In the genomic region with DNA sequence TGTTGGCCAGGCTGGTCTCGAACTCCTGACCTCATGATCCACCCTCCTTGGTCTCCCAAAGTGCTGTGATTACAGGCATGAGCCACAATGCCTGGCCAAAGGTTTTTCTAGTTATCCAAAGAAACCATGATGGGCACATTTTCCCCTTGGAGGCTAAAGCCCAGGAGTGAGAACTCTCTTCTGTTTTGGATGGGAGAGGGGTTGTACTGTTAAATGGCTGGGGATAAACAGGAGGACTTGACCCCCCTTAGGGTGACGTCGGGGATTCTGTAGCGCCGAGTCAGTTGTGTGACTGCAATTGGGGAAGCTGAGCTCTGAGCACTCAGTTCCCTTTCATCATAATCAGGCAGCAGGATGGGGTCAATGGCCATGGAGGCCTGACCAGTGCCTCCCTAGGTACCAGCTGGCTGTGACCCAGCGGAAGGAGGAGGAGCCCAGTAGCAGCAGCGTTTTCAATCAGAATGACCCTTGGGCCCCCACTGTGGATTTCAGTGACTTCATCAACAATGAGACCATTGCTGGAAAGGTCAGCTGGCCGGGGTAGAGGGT, we compare ENCODE assay signal across 17 cellular contexts. TPM values are rescaled to one million over a fixed set of nuclear protein-coding genes. Genes with fewer than 3 reads are reported as not detected.
DNase-seq lines count a peak whose midpoint lies in the region; ATAC-seq and TF ChIP-seq lines count a peak whose summit lies in the region.
"Had no signal": no experiment of that assay in that cellular context is flagged by ENCODE, and none has a peak within 500 bp of the region (broad histone marks: within the 10 kb centered on the region; RNA-seq: fewer than 3 reads in every experiment).

No MANE protein-coding gene starts in this region.

- no peak overlapping the region for H3K27ac Mint-ChIP-seq in activated naive CD4-positive, alpha-beta T cell treated with anti-CD3 and anti-CD28 coated beads, Interleukin-2, amount 10 ng/mL, durations not matched to agents 7 days and 5 days
- H3K27ac Mint-ChIP-seq: B cell; CD8-positive, alpha-beta memory T cell had no signal

- H3K9me3 Mint-ChIP-seq in activated naive CD4-positive, alpha-beta T cell treated with anti-CD3 and anti-CD28 coated beads, Interleukin-2, amount 10 ng/mL, durations not matched to agents 7 days and 5 days = no peaks in the 10 kb centered on the region
- H3K9me3 Mint-ChIP-seq: CD8-positive, alpha-beta memory T cell had no signal

- CTCF ChIA-PET in activated naive CD4-positive, alpha-beta T cell treated with anti-CD3 and anti-CD28 coated beads, Interleukin-2, amount 10 ng/mL, durations not matched to agents 7 days and 5 days (lab: Charles Lee) = interaction anchor here (1.0 kb wide), 1 partner anchor 31 kb away, joined by 3 read pairs; the partner anchor contains the start of gene BECN1

- no peaks in the 10 kb centered on the region for H3K27me3 ChIP-seq in gastroesophageal sphincter
- H3K27me3 ChIP-seq in lower lobe of right lung (ENCODE audit: low read depth) = no peaks in the 10 kb centered on the region
- no peaks in the 10 kb centered on the region for H3K27me3 ChIP-seq in upper lobe of right lung

- no peak for TF ChIP-seq EP300 in gastroesophageal sphincter (IDR thresholded peaks at IDR 0.05)

- intact Hi-C loops in lower lobe of right lung (cut with DNase I) (no loop called here), sciatic nerve (cut with DNase I) (no loop called here), upper lobe of right lung (cut with DNase I) (no loop called here)

- DNase-seq in lower lobe of right lung = no peak
- peak; percentile 47 for DNase-seq in sciatic nerve (ENCODE audit: low spot score)
- peak; percentile 54 for DNase-seq in upper lobe of right lung
- no peak for DNase-seq in C1 segment of cervical spinal cord (lab: John Stamatoyannopoulos, UW)
- no peak for DNase-seq in activated naive CD4-positive, alpha-beta T cell treated with anti-CD3 and anti-CD28 coated beads, Interleukin-2, amount 10 ng/mL, durations not matched to agents 7 days and 5 days
- DNase-seq: CD8-positive, alpha-beta memory T cell; NCI-H1092 treated with DMSO at 0.1 percent for 48 hours; NCI-H187; NCI-H226; NCI-H524 treated with DMSO at 0.1 percent for 48 hours had no signal

- H3K4me3 Mint-ChIP-seq in activated naive CD4-positive, alpha-beta T cell treated with anti-CD3 and anti-CD28 coated beads, Interleukin-2, amount 10 ng/mL, durations not matched to agents 7 days and 5 days = no peak overlapping the region
- H3K4me3 Mint-ChIP-seq: B cell; CD8-positive, alpha-beta memory T cell had no signal

- peak overlapping the region in 3 of 4 donors; percentile 76 to 85 (median 83) for H3K27ac ChIP-seq in gastroesophageal sphincter
- peak overlapping the region; percentile 61 for H3K27ac ChIP-seq in lower lobe of right lung
- H3K27ac ChIP-seq in upper lobe of right lung = peak overlapping the region; percentile 58

- no peak for TF ChIP-seq POLR2A in gastroesophageal sphincter (IDR thresholded peaks at IDR 0.05)

- H3K4me1 ChIP-seq in gastroesophageal sphincter (peaks cover 0 to 64% (median 18%) of the 10 kb centered on the region in 3 donors), lower lobe of right lung (peaks cover 23% of the 10 kb centered on the region), upper lobe of right lung (peaks cover 4% of the 10 kb centered on the region)

- H3K9me3 ChIP-seq in gastroesophageal sphincter (no peaks in the 10 kb centered on the region), lower lobe of right lung (no peaks in the 10 kb centered on the region), upper lobe of right lung (no peaks in the 10 kb centered on the region)

- H3K4me3 ChIP-seq in gastroesophageal sphincter = peak overlapping the region in 1 of 2 donors; percentile 61
- peak overlapping the region; percentile 52 for H3K4me3 ChIP-seq in lower lobe of right lung
- peak overlapping the region; percentile 53 for H3K4me3 ChIP-seq in upper lobe of right lung

- no peaks in the 10 kb centered on the region for H3K36me3 Mint-ChIP-seq in activated naive CD4-positive, alpha-beta T cell treated with anti-CD3 and anti-CD28 coated beads, Interleukin-2, amount 10 ng/mL, durations not matched to agents 7 days and 5 days
- H3K36me3 Mint-ChIP-seq: CD8-positive, alpha-beta memory T cell had no signal

- peaks cover 6% of the 10 kb centered on the region for H3K27me3 Mint-ChIP-seq in activated naive CD4-positive, alpha-beta T cell treated with anti-CD3 and anti-CD28 coated beads, Interleukin-2, amount 10 ng/mL, durations not matched to agents 7 days and 5 days
- H3K27me3 Mint-ChIP-seq: B cell had no signal

- no peak for TF ChIP-seq CTCF in gastroesophageal sphincter (IDR thresholded peaks at IDR 0.05)
- TF ChIP-seq CTCF in lower lobe of right lung (IDR thresholded peaks at IDR 0.05) = no peak
- no peak for TF ChIP-seq CTCF in upper lobe of right lung (IDR thresholded peaks at IDR 0.05)

- 36% methylated on average over 7 of the region's 8 CpGs; no CpG with 5 or more reads in 1 of the 2 donors for WGBS in gastroesophageal sphincter (ENCODE audit: low coverage in 1 of 2), 2 donors

- H3K36me3 ChIP-seq in gastroesophageal sphincter = peaks cover 0 to 18% of the 10 kb centered on the region in 2 donors
- no peaks in the 10 kb centered on the region for H3K36me3 ChIP-seq in lower lobe of right lung
- H3K36me3 ChIP-seq in upper lobe of right lung = no peaks in the 10 kb centered on the region

- H3K4me1 Mint-ChIP-seq in activated naive CD4-positive, alpha-beta T cell treated with anti-CD3 and anti-CD28 coated beads, Interleukin-2, amount 10 ng/mL, durations not matched to agents 7 days and 5 days = no peaks in the 10 kb centered on the region
- H3K4me1 Mint-ChIP-seq: B cell; CD8-positive, alpha-beta memory T cell had no signal

- ATAC-seq in gastroesophageal sphincter (no peak), lower lobe of right lung (peak; percentile 30 to 54), sciatic nerve (no peak), upper lobe of right lung (peak; percentile 50), HG03196 (IDR thresholded peaks at IDR 0.05; ENCODE audit: unreplicated experiment) (no peak)
- ATAC-seq: Panc1 had no signal

RNA-seq across cellular contexts. Expression of gene AOC3, which starts 4.1 kb away (rescaled TPM):
- total RNA-seq in gastroesophageal sphincter (100 to 1,000 TPM in 2 of 4 donors, 10 to 100 TPM in 2; 48.3 to 196 (median 108) TPM), lower lobe of right lung (160 TPM), sciatic nerve (61.7 TPM), upper lobe of right lung (235 TPM)

RNA-seq across cellular contexts. Expression of gene AOC2, which starts 10.7 kb away (rescaled TPM):
- 1 to 10 TPM in 3 of 4 donors, under 1 TPM in 1; 0.81 to 1.7 (median 1.4) TPM for total RNA-seq in gastroesophageal sphincter
- total RNA-seq in lower lobe of right lung = 2.1 TPM
- 1.6 TPM for total RNA-seq in sciatic nerve
- 2.0 TPM for total RNA-seq in upper lobe of right lung

RNA-seq across cellular contexts. Expression of gene PSME3, which starts 21.9 kb away (rescaled TPM):
- total RNA-seq in gastroesophageal sphincter = 100 to 1,000 TPM in 1 of 4 donors, 10 to 100 TPM in 3; 60.7 to 109 (median 82.0) TPM
- total RNA-seq in lower lobe of right lung = 81.6 TPM
- 54.5 TPM for total RNA-seq in sciatic nerve
- 89.4 TPM for total RNA-seq in upper lobe of right lung

RNA-seq across cellular contexts. Expression of gene BECN1, which starts 31.0 kb away (rescaled TPM):
- 100 to 1,000 TPM; 143 to 185 (median 155) TPM for total RNA-seq in gastroesophageal sphincter
- total RNA-seq in lower lobe of right lung = 65.3 TPM
- total RNA-seq in sciatic nerve = 80.9 TPM
- total RNA-seq in upper lobe of right lung = 66.7 TPM

RNA-seq across cellular contexts. Expression of gene G6PC1, which starts 45.5 kb away (rescaled TPM):
- total RNA-seq in gastroesophageal sphincter (not detected), lower lobe of right lung (not detected), sciatic nerve (not detected), upper lobe of right lung (not detected)
- total RNA-seq: B cell; CD8-positive, alpha-beta memory T cell; H4; MCF 10A; SK-MEL-5 had no signal

Comparison
In these comparisons a context has a peak if more than half of its experiments do, and no peak if none do; other contexts are left out.
1. ATAC-seq: peak in lower lobe of right lung (2 of 2) and upper lobe of right lung (single experiment); none in gastroesophageal sphincter (single experiment), sciatic nerve (single experiment) and HG03196 (single experiment).
2. DNase-seq: peak in sciatic nerve (single experiment) and upper lobe of right lung (single experiment); none in lower lobe of right lung (single experiment), C1 segment of cervical spinal cord (0 of 14) and activated naive CD4-positive, alpha-beta T cell treated with anti-CD3 and anti-CD28 coated beads, Interleukin-2, amount 10 ng/mL, durations not matched to agents 7 days and 5 days (single experiment).
3. Peak in every context shown above with its lines, with median percentiles within 50 percentile points of each other: H3K27ac ChIP-seq.